Comparison of ENCODE assay signal across 9 cellular contexts in the genomic region with DNA sequence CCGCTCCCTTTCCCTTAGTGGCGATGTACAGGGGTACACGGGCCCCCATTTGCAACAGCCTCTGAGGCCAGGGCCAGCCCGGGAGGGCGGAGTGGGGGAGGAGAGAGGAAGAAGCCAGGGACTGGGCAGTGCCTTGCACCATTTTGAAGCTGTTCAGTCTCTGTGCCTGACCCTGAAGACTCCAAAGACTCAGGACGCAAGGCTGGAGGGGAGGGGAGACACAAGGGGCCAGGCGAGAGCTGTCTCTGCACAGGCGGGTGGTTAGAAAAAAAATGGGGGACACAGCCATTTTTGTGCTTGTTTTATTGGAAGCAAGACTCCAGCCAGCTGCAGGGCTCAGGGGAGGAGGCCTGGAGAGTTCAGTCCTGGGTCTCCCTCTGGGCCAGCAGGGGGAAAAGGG. TPM values are rescaled to one million over a fixed set of nuclear protein-coding genes. Genes with fewer than 3 reads are reported as not detected.
DNase-seq lines count a peak whose midpoint lies in the region; ATAC-seq and TF ChIP-seq lines count a peak whose summit lies in the region.
"Had no signal": no experiment of that assay in that cellular context is flagged by ENCODE, and none has a peak within 500 bp of the region (broad histone marks: within the 10 kb centered on the region; RNA-seq: fewer than 3 reads in every experiment).

No MANE protein-coding gene starts in this region.

- no peaks in the 10 kb centered on the region for H3K9me3 Mint-ChIP-seq in neural crest cell

- H3K4me1 ChIP-seq in OCI-LY1 (ENCODE audit: insufficient read depth, low read length, severe bottlenecking) (peaks cover 39% of the 10 kb centered on the region), tibial artery (peaks cover 4 to 55% (median 39%) of the 10 kb centered on the region in 4 donors)

- H3K27ac ChIP-seq in OCI-LY1 (ENCODE audit: low read depth, low read length, poor library complexity, severe bottlenecking) = peak overlapping the region; percentile 6
- peak overlapping the region in 20 of 59 donors; percentile 11 to 84 (median 42) for H3K27ac ChIP-seq in dorsolateral prefrontal cortex
- H3K27ac ChIP-seq in tibial artery = no peak overlapping the region

- peak overlapping the region; percentile 47 for H3K4me3 Mint-ChIP-seq in neural crest cell

- intact Hi-C loops in dorsolateral prefrontal cortex (cut with DNase I) (loop anchor here (5.0 to 10.0 kb wide), 5 partner anchors 37 to 580 kb away; a partner anchor contains a TSS), tibial artery (cut with DNase I; ENCODE audit: low total_unique reads) (loop anchor here (5.0 to 10.0 kb wide), 2 partner anchors 72 to 320 kb away; no protein-coding TSS in a partner anchor)

- no peaks in the 10 kb centered on the region for H4K20me1 ChIP-seq in OCI-LY1 (ENCODE audit: insufficient read depth, low read length)

- H3K4me2 ChIP-seq in OCI-LY1 (ENCODE audit: low read length) = peak overlapping the region; percentile 77

- no peak for TF ChIP-seq CTCF in OCI-LY1 (IDR thresholded peaks at IDR 0.05; ENCODE audit: low read length)
- TF ChIP-seq CTCF in dorsolateral prefrontal cortex (IDR thresholded peaks at IDR 0.05 in 54 of 56, conservative IDR thresholded peaks at IDR 0.05 in 2 of 56; ENCODE audit: low read depth in 1 of 56, partially characterized antibody in 56 of 56) = no peak
- no peak for TF ChIP-seq CTCF in neural crest cell (conservative IDR thresholded peaks at IDR 0.05)
- TF ChIP-seq CTCF in tibial artery (IDR thresholded peaks at IDR 0.05) = no peak

- H3K79me2 ChIP-seq in OCI-LY1 (ENCODE audit: insufficient read depth, low read length) = peaks cover 4% of the 10 kb centered on the region; the same call in 1 of the 2 replicates

- no peaks in the 10 kb centered on the region for H3K36me3 Mint-ChIP-seq in neural crest cell (ENCODE audit: low read depth)

- H3K27me3 ChIP-seq in OCI-LY1 (ENCODE audit: insufficient read depth, low read length) (no peaks in the 10 kb centered on the region), dorsolateral prefrontal cortex (peaks cover 0 to 20% (median 3%) of the 10 kb centered on the region in 45 donors), tibial artery (no peaks in the 10 kb centered on the region)

- H3K9me2 ChIP-seq in OCI-LY1 (ENCODE audit: low read depth, low read length) = no peaks in the 10 kb centered on the region

- H2AFZ ChIP-seq in OCI-LY1 (ENCODE audit: low read length) = no peak overlapping the region

- peak; percentile 31 for DNase-seq in ELF-1 (ENCODE audit: low read depth, low spot score)
- no peak for DNase-seq in dorsolateral prefrontal cortex
- DNase-seq in neural crest cell (ENCODE audit: low read depth, low spot score) = no peak
- DNase-seq in NCI-H2171 (lab: John Stamatoyannopoulos, UW) = no peak
- no peak for DNase-seq in tibial artery
- DNase-seq in superior temporal gyrus (ENCODE audit: extremely low spot score) = no peak
- DNase-seq: occipital lobe had no signal

- peaks cover 56% of the 10 kb centered on the region for H3K27me3 Mint-ChIP-seq in neural crest cell (ENCODE audit: low read depth)

- no peak overlapping the region for H3K27ac Mint-ChIP-seq in neural crest cell (ENCODE audit: unreplicated experiment)

- no peak for ATAC-seq in GM19328 (IDR thresholded peaks at IDR 0.05; ENCODE audit: unreplicated experiment)

- H3K4me3 ChIP-seq in OCI-LY1 (ENCODE audit: low read depth, low read length, poor library complexity, severe bottlenecking) (peak overlapping the region; percentile 60), dorsolateral prefrontal cortex (peak overlapping the region in 45 of 59 donors; percentile 10 to 80 (median 69)), tibial artery (peak overlapping the region in 1 of 2 donors; percentile 83)

- H3K9me3 ChIP-seq in OCI-LY1 (ENCODE audit: low read length) (no peaks in the 10 kb centered on the region), tibial artery (no peaks in the 10 kb centered on the region)

- peak overlapping the region; percentile 73; the same call in 1 of the 2 replicates for H3K9ac ChIP-seq in OCI-LY1 (ENCODE audit: low read length)

- H3K36me3 ChIP-seq in OCI-LY1 (ENCODE audit: insufficient read depth, low read length) (no peaks in the 10 kb centered on the region), tibial artery (no peaks in the 10 kb centered on the region)

- H3F3A ChIP-seq in OCI-LY1 (ENCODE audit: insufficient read depth, low read length) = no peaks in the 10 kb centered on the region

- peaks cover 30% of the 10 kb centered on the region for H3K4me1 Mint-ChIP-seq in neural crest cell

RNA-seq across cellular contexts. Expression of a gene that starts 1.6 kb away (rescaled TPM):
- total RNA-seq in dorsolateral prefrontal cortex (10 to 100 TPM in 37 of 120 experiments, 1 to 10 TPM in 83; 5.0 to 16.7 (median 8.5) TPM), neural crest cell (6.2 and 6.3 TPM in 2 replicates)

RNA-seq across cellular contexts. Expression of a gene that starts 17.1 kb away (rescaled TPM):
- total RNA-seq in dorsolateral prefrontal cortex (100 to 1,000 TPM; 113 to 311 (median 236) TPM), neural crest cell (239 and 246 TPM in 2 replicates)

RNA-seq across cellular contexts. Expression of a gene that starts 40.3 kb away (rescaled TPM):
- total RNA-seq in dorsolateral prefrontal cortex (100 to 1,000 TPM; 158 to 432 (median 337) TPM), neural crest cell (38.8 and 39.4 TPM in 2 replicates)

RNA-seq across cellular contexts. Expression of a gene that starts 48.4 kb away (rescaled TPM):
- total RNA-seq in dorsolateral prefrontal cortex (100 to 1,000 TPM in 83 of 120 experiments, 10 to 100 TPM in 37; 76.8 to 142 (median 107) TPM), neural crest cell (128 and 138 TPM in 2 replicates)
